22 cellular contexts compared by ENCODE assay signal in genomic region chr2:15010346-15010745, GRCh38.
A peak's percentile ranks its signal among the peaks of the same experiment; 100 is the strongest.
DNase-seq lines count a peak whose midpoint lies in the region; ATAC-seq and TF ChIP-seq lines count a peak whose summit lies in the region.
"Had no signal": no experiment of that assay in that cellular context is flagged by ENCODE, and none has a peak within 500 bp of the region (broad histone marks: within the 10 kb centered on the region; RNA-seq: fewer than 3 reads in every experiment).

No MANE protein-coding gene starts in this region.

- DNase-seq in MM.1S (peak; percentile 24), occipital lobe (lab: John Stamatoyannopoulos, UW) (no peak), lower leg skin (ENCODE audit: low spot score in 2 of 2) (no peak), dorsolateral prefrontal cortex (no peak), RWPE1 (ENCODE audit: low spot score) (no peak)
- DNase-seq: ACHN; activated CD4-positive, alpha-beta T cell treated with anti-CD3 and anti-CD28 coated beads for 36 hours; effector CD4-positive, alpha-beta T cell; Karpas-422; left ventricle myocardium inferior; natural killer cell; NCI-H1694; NCI-H2171 treated with DMSO at 0.1 percent for 48 hours; NCI-H524 treated with DMSO at 0.1 percent for 48 hours; ovary; substantia nigra had no signal

- H3K36me3 ChIP-seq in MM.1S (replicated peaks; ENCODE audit: insufficient read depth, low read length) = no peaks in the 10 kb centered on the region
- H3K36me3 ChIP-seq: BLaER1, HAP-1, left ventricle myocardium inferior, ovary, right atrium auricular region had no signal

- CTCF ChIA-PET in RWPE1 (lab: Yijun Ruan, JAX) = no interaction called here

- H3K27me3 ChIP-seq in MM.1S (replicated peaks; ENCODE audit: insufficient read depth, low read length) = no peaks in the 10 kb centered on the region
- no peaks in the 10 kb centered on the region for H3K27me3 ChIP-seq in dorsolateral prefrontal cortex
- H3K27me3 ChIP-seq: BLaER1, ovary, right atrium auricular region had no signal

- no peaks in the 10 kb centered on the region for H3F3A ChIP-seq in MM.1S (ENCODE audit: insufficient read depth, low read length)

- no peaks in the 10 kb centered on the region for H3K9me2 ChIP-seq in MM.1S (replicated peaks; ENCODE audit: insufficient read depth, low read length)

- H4K20me1 ChIP-seq in MM.1S (ENCODE audit: insufficient read depth, low read length) = no peaks in the 10 kb centered on the region
- H4K20me1 ChIP-seq: BLaER1 had no signal

- WGBS in lower leg skin, 2 donors = 90 to 95% methylated on average over 1 of the region's 1 CpG

- H3K79me2 ChIP-seq in MM.1S (ENCODE audit: low read length) = no peaks in the 10 kb centered on the region

- H3K4me2 ChIP-seq in MM.1S (ENCODE audit: low read depth, low read length) = no peak overlapping the region
- H3K4me2 ChIP-seq: BLaER1 had no signal

- intact Hi-C loops in lower leg skin (cut with DNase I; ENCODE audit: low total_unique reads) = no loop called here
- intact Hi-C loops in dorsolateral prefrontal cortex (cut with DNase I) = no loop called here

- POLR2A ChIA-PET in RWPE1 (lab: Yijun Ruan, JAX; ENCODE audit: low non-redundant PET) = no interaction called here

- H3K9ac ChIP-seq in MM.1S (ENCODE audit: low read length) = no peak overlapping the region
- H3K9ac ChIP-seq: BLaER1 had no signal

- no peaks in the 10 kb centered on the region for H3K4me1 ChIP-seq in MM.1S (ENCODE audit: low read length)
- H3K4me1 ChIP-seq: HAP-1, left ventricle myocardium inferior, right atrium auricular region had no signal

- no peaks in the 10 kb centered on the region for H3K9me3 ChIP-seq in MM.1S (replicated peaks; ENCODE audit: insufficient read depth, low read length)
- H3K9me3 ChIP-seq: ovary had no signal

- H3K27ac ChIP-seq in MM.1S (ENCODE audit: low read length) = no peak overlapping the region
- no peak overlapping the region for H3K27ac ChIP-seq in dorsolateral prefrontal cortex
- no peak overlapping the region for H3K27ac ChIP-seq in RWPE1
- H3K27ac ChIP-seq: BLaER1, left ventricle myocardium inferior, ovary, right atrium auricular region had no signal

- ATAC-seq in GM18519 (IDR thresholded peaks at IDR 0.05; ENCODE audit: low FRiP score, unreplicated experiment) (peak; percentile 77), GM19468 (IDR thresholded peaks at IDR 0.05; ENCODE audit: extremely low read depth, unreplicated experiment) (peak; percentile 64), HG02938 (IDR thresholded peaks at IDR 0.05; ENCODE audit: unreplicated experiment) (peak; percentile 79)
- ATAC-seq: activated CD4-positive, alpha-beta T cell treated with anti-CD3 and anti-CD28 coated beads for 36 hours; natural killer cell had no signal

- no peak for TF ChIP-seq POLR2A in lower leg skin (IDR thresholded peaks at IDR 0.05)

- H3K4me3 ChIP-seq in MM.1S (ENCODE audit: low read length) (no peak overlapping the region), lower leg skin (ENCODE audit: low read depth, poor library complexity, severe bottlenecking) (no peak overlapping the region), dorsolateral prefrontal cortex (no peak overlapping the region)
- H3K4me3 ChIP-seq: BLaER1, HAP-1, left ventricle myocardium inferior, ovary, right atrium auricular region had no signal

- H2AFZ ChIP-seq in MM.1S (ENCODE audit: low read length) = no peak overlapping the region

- TF ChIP-seq CTCF in MM.1S (IDR thresholded peaks at IDR 0.05; ENCODE audit: low read length) (no peak), lower leg skin (IDR thresholded peaks at IDR 0.05) (no peak), dorsolateral prefrontal cortex (IDR thresholded peaks at IDR 0.05 in 54 of 56, conservative IDR thresholded peaks at IDR 0.05 in 2 of 56; ENCODE audit: low read depth in 1 of 56, partially characterized antibody in 56 of 56) (no peak), RWPE1 (conservative IDR thresholded peaks at IDR 0.05; ENCODE audit: low read depth) (no peak)
